8 cellular contexts compared by ENCODE assay signal in the genomic region with DNA sequence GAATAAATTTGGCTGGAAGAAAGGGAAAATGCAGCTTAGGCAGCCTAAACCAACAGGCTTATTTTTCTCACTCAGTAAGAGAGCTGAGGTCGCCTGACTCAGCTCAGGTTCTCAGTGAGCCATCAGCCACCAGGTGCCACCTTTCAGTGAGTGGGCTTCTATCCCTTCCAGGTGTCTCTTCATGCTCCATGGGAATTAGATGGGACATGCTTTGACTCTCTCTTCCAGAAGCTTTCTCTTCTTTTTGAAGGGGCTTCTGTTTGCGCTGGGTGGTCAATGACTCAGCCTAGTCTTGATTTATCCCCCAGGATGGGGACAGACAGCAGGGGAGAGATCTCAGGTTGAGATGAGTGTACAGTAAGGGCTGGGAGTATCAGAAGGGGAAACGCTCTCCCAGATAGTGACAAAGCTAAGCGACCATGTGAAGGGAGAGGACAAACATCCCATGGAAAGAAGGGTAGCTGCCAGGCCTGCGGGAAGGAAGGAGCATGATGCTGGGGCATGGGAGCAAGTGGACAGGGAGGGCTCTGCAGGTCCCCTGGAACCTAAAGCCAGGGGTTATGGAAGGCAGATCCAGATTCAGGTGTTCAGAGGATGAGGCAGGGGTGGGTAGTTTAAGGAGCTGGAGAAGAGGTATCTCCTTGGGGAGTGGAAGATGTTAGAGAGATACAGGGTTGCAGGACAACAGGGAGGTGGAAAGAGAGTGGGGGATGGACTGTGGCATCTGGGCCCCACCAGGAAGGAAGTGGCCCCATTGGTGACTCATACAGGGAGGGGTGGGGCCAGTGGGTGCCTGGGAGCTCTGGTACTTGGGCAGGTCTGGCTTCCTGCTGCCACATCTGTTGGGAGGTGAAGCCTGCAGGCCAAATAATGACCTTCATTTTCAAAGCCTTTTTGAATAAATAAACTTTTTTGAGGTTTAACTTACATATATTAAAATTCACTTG. TPM values are rescaled to one million over a fixed set of nuclear protein-coding genes. Genes with fewer than 3 reads are reported as not detected.
A peak's percentile ranks its signal among the peaks of the same experiment; 100 is the strongest.
DNase-seq lines count a peak whose midpoint lies in the region; ATAC-seq and TF ChIP-seq lines count a peak whose summit lies in the region.

No MANE protein-coding gene starts in this region.

- H3K4me3 ChIP-seq in Jurkat, Clone E6-1 (ENCODE audit: low read length) = no peak overlapping the region
- H3K4me3 ChIP-seq in WERI-Rb-1 (ENCODE audit: low read depth, low read length) (no peak overlapping the region), lung (no peak overlapping the region)

- ATAC-seq in GM21576 (IDR thresholded peaks at IDR 0.05; ENCODE audit: unreplicated experiment) = peak; percentile 67
- ATAC-seq in central memory CD8-positive, alpha-beta T cell (replicated peaks; ENCODE audit: extremely low read depth, poor library complexity, severe bottlenecking) = peak; percentile 71
- ATAC-seq in lung (ENCODE audit: insufficient read depth, low FRiP score) = peak; percentile 80

- H3K27me3 ChIP-seq in WERI-Rb-1 (ENCODE audit: insufficient read depth, low read depth, severe bottlenecking) (no peaks in the 10 kb centered on the region), lung (ENCODE audit: control insufficient read depth, insufficient read depth) (no peaks in the 10 kb centered on the region)

- TF ChIP-seq CTCF in WERI-Rb-1 (IDR thresholded peaks at IDR 0.05; ENCODE audit: low read depth, low read length) (no peak), lung (IDR thresholded peaks at IDR 0.05; ENCODE audit: control extremely low read depth, extremely low read depth) (no peak)

- DNase-seq in ELF-1 (ENCODE audit: low read depth, low spot score) (peak; percentile 62), WERI-Rb-1 (peak; percentile 30), lung (ENCODE audit: low spot score) (peak; percentile 73), superior temporal gyrus (ENCODE audit: extremely low spot score) (no peak)
- peak; percentile 60 for DNase-seq in Jurkat, Clone E6-1 (ENCODE audit: low read depth, low spot score)
- peak in 1 of 2 donors; percentile 70 for DNase-seq in central memory CD8-positive, alpha-beta T cell (ENCODE audit: low spot score in 2 of 2)
- DNase-seq in stimulated activated CD8-positive, alpha-beta memory T cell treated with anti-CD3 and anti-CD28 coated beads, Interleukin-4, amount 100 ng/mL, for 1 hour (ENCODE audit: low read depth in 2 of 2, low spot score in 1 of 2) = peak; percentile 58 to 62

- H3K36me3 ChIP-seq in WERI-Rb-1 (no peaks in the 10 kb centered on the region), lung (ENCODE audit: control insufficient read depth in 2 of 2, insufficient read depth in 2 of 2, low read length in 2 of 2) (no peaks in the 10 kb centered on the region)

- WGBS in lung, 2 donors = 70 to 73% methylated on average over 5 of the region's 5 CpGs

- peak overlapping the region; percentile 41 for H3K27ac ChIP-seq in WERI-Rb-1
- peak overlapping the region; percentile 85 to 97 for H3K27ac ChIP-seq in lung (ENCODE audit: low read depth in 1 of 2, low read length in 1 of 2)

- H3K4me3 Mint-ChIP-seq in central memory CD8-positive, alpha-beta T cell = peak overlapping the region; percentile 79

- no peaks in the 10 kb centered on the region for H3K9me3 ChIP-seq in WERI-Rb-1 (ENCODE audit: severe bottlenecking)
- H3K9me3 ChIP-seq in lung (ENCODE audit: control insufficient read depth in 2 of 2, insufficient read depth in 1 of 2, low read length in 1 of 2) = no peaks in the 10 kb centered on the region

- peaks cover 17% of the 10 kb centered on the region for H3K36me3 Mint-ChIP-seq in central memory CD8-positive, alpha-beta T cell (ENCODE audit: insufficient read depth)

- H3K9me3 Mint-ChIP-seq in central memory CD8-positive, alpha-beta T cell = peaks cover 5% of the 10 kb centered on the region

- peaks cover 28 to 33% of the 10 kb centered on the region in 2 donors for H3K4me1 ChIP-seq in lung (ENCODE audit: control insufficient read depth in 2 of 2, insufficient read depth in 2 of 2, low read length in 2 of 2)

- peaks cover 63% of the 10 kb centered on the region for H3K4me1 Mint-ChIP-seq in central memory CD8-positive, alpha-beta T cell

- H3K27ac Mint-ChIP-seq in central memory CD8-positive, alpha-beta T cell (ENCODE audit: low read depth) = peak overlapping the region; percentile 99

- H3K27me3 Mint-ChIP-seq in central memory CD8-positive, alpha-beta T cell = no peaks in the 10 kb centered on the region

RNA-seq across cellular contexts. Expression of gene OGDH, which starts 32.5 kb away (rescaled TPM):
- 56.3 TPM for polyA plus RNA-seq in Jurkat, Clone E6-1 (2012; ENCODE audit: insufficient read depth, insufficient read length)
- total RNA-seq in lung = 100 to 1,000 TPM in 1 of 2 donors, 10 to 100 TPM in 1; 54.6 to 142 TPM
- 10 to 100 TPM; 39.0 to 65.2 TPM for polyA plus RNA-seq in lung

RNA-seq across cellular contexts. Expression of gene TMED4, which starts 56.9 kb away (rescaled TPM):
- polyA plus RNA-seq in Jurkat, Clone E6-1 (2012; ENCODE audit: insufficient read depth, insufficient read length) = 64.9 TPM
- total RNA-seq in lung = 100 to 1,000 TPM in 1 of 2 donors, 10 to 100 TPM in 1; 81.0 to 106 TPM
- 10 to 100 TPM; 46.4 to 52.5 TPM for polyA plus RNA-seq in lung
